In genomic region chr10:132913559-132914115, GRCh38 we compare ENCODE assay signal across 1 cellular context.
TF ChIP-seq lines count a peak whose summit lies in the region.

No MANE protein-coding gene starts in this region.

TF ChIP-seq in GM23338, 12 proteins besides CTCF, POLR2A, EP300 and RAD21 (continued from another document):
- TF ChIP-seq ZNF462 (CRISPR knock-in tag; IDR thresholded peaks at IDR 0.05), result no peak
- no peak for TF ChIP-seq ZNF331 (CRISPR knock-in tag; IDR thresholded peaks at IDR 0.05; ENCODE audit: low read depth)
- no peak for TF ChIP-seq STAT1 (IDR thresholded peaks at IDR 0.05; ENCODE audit: unreplicated experiment)
- no peak for TF ChIP-seq JUNB (IDR thresholded peaks at IDR 0.05; ENCODE audit: unreplicated experiment)
- no peak for TF ChIP-seq EZH2phosphoT487 (IDR thresholded peaks at IDR 0.05; ENCODE audit: unreplicated experiment)
- TF ChIP-seq POLR2AphosphoS5 (IDR thresholded peaks at IDR 0.05; ENCODE audit: low read depth), result no peak
- TF ChIP-seq EZH2 (IDR thresholded peaks at IDR 0.05; ENCODE audit: low read depth, unreplicated experiment), result no peak
